ENCODE assay signal across 12 cellular contexts in genomic region chr17:27256225-27257030, GRCh38. TPM values are rescaled to one million over a fixed set of nuclear protein-coding genes. Genes with fewer than 3 reads are reported as not detected.
DNase-seq lines count a peak whose midpoint lies in the region; ATAC-seq and TF ChIP-seq lines count a peak whose summit lies in the region.
"Had no signal": no experiment of that assay in that cellular context is flagged by ENCODE, and none has a peak within 500 bp of the region (broad histone marks: within the 10 kb centered on the region; RNA-seq: fewer than 3 reads in every experiment).

No MANE protein-coding gene starts in this region.

- H3K27me3 Mint-ChIP-seq in activated T-cell treated with anti-CD3 and anti-CD28 coated beads, Interleukin-2, amount 50 U/mL, for 24 hours = peaks cover 4% of the 10 kb centered on the region
- H3K27me3 Mint-ChIP-seq in endodermal cell (ENCODE audit: insufficient read depth) = peaks cover 21% of the 10 kb centered on the region
- H3K27me3 Mint-ChIP-seq: B cell had no signal

- ATAC-seq in left cardiac atrium = peak; percentile 44 to 50
- no peak for ATAC-seq in HG03432 (IDR thresholded peaks at IDR 0.05; ENCODE audit: unreplicated experiment)

- POLR2A ChIA-PET in A673 (lab: Charles Lee; ENCODE audit: low non-redundant PET) = no interaction called here

- H3K4me1 ChIP-seq in osteoblast (ENCODE audit: insufficient read depth, low read length) (peaks cover 9% of the 10 kb centered on the region), A673 (ENCODE audit: insufficient read depth, low read length, poor library complexity, severe bottlenecking) (no peaks in the 10 kb centered on the region), endodermal cell (ENCODE audit: control insufficient read depth, insufficient read depth, low read length) (no peaks in the 10 kb centered on the region)

- H4K20me1 ChIP-seq in osteoblast (ENCODE audit: insufficient read depth, low read length) = no peaks in the 10 kb centered on the region

- no peak overlapping the region for H3K4me3 Mint-ChIP-seq in activated T-cell treated with anti-CD3 and anti-CD28 coated beads, Interleukin-2, amount 50 U/mL, for 24 hours
- no peak overlapping the region for H3K4me3 Mint-ChIP-seq in endodermal cell
- H3K4me3 Mint-ChIP-seq: activated T-helper 1 cell treated with anti-CD3 and anti-CD28 coated beads, Interleukin-12 subunit alpha, Interleukin-12 subunit beta, Interleukin-2, Interleukin-4 antibody, amounts not matched to agents 30 ng/mL and 10 ng/mL and 1 ng/mL, durations not matched to agents 14 hours and 24 hours and 36 hours; B cell had no signal

- TF ChIP-seq CTCF in osteoblast (IDR thresholded peaks at IDR 0.05; ENCODE audit: extremely low read depth, low read depth, low read length) (no peak), A673 (conservative IDR thresholded peaks at IDR 0.05; ENCODE audit: low read depth, low read length) (no peak), endodermal cell (conservative IDR thresholded peaks at IDR 0.05) (no peak)

- no peaks in the 10 kb centered on the region for H3K27me3 ChIP-seq in osteoblast (ENCODE audit: insufficient read depth, low read length)
- H3K27me3 ChIP-seq in A673 (replicated peaks; ENCODE audit: insufficient read depth, low read depth, low read length, poor library complexity) = no peaks in the 10 kb centered on the region
- no peaks in the 10 kb centered on the region for H3K27me3 ChIP-seq in endodermal cell (ENCODE audit: control insufficient read depth, insufficient read depth, low read length, poor library complexity, severe bottlenecking)
- H3K27me3 ChIP-seq: testis had no signal

- H3K4me3 ChIP-seq in osteoblast (ENCODE audit: insufficient read depth, low read length) = no peak overlapping the region
- H3K4me3 ChIP-seq in A673 (ENCODE audit: low read depth, low read length, poor library complexity, severe bottlenecking) = no peak overlapping the region
- H3K4me3 ChIP-seq in endodermal cell (ENCODE audit: low read length) = no peak overlapping the region
- H3K4me3 ChIP-seq: testis had no signal

- H3K36me3 ChIP-seq in osteoblast (ENCODE audit: insufficient read depth, low read length) (no peaks in the 10 kb centered on the region), A673 (ENCODE audit: insufficient read depth, low read length, poor library complexity, severe bottlenecking) (no peaks in the 10 kb centered on the region), endodermal cell (ENCODE audit: control insufficient read depth, insufficient read depth, low read length) (no peaks in the 10 kb centered on the region)

- DNase-seq in left cardiac atrium (no peak), cardiac septum (ENCODE audit: low spot score) (no peak), fibroblast of gingiva (ENCODE audit: low read depth) (peak; percentile 97), osteoblast (ENCODE audit: insufficient read length, low spot score, missing footprints) (peak; percentile 72), A673 (ENCODE audit: low spot score) (no peak), endodermal cell (no peak)
- no peak for DNase-seq in activated T-cell treated with anti-CD3 and anti-CD28 coated beads, Interleukin-2, amount 50 U/mL, for 24 hours
- DNase-seq: cortex of kidney, testis had no signal

- H3K9ac ChIP-seq in endodermal cell (ENCODE audit: extremely low read depth, low read length, poor library complexity, severe bottlenecking) = no peak overlapping the region

- H3K27ac Mint-ChIP-seq in activated T-cell treated with anti-CD3 and anti-CD28 coated beads, Interleukin-2, amount 50 U/mL, for 24 hours = no peak overlapping the region
- H3K27ac Mint-ChIP-seq in endodermal cell = no peak overlapping the region
- H3K27ac Mint-ChIP-seq: activated T-helper 1 cell treated with anti-CD3 and anti-CD28 coated beads, Interleukin-12 subunit alpha, Interleukin-12 subunit beta, Interleukin-2, Interleukin-4 antibody, amounts not matched to agents 30 ng/mL and 10 ng/mL and 1 ng/mL, durations not matched to agents 14 hours and 24 hours and 36 hours; B cell had no signal

- no peaks in the 10 kb centered on the region for H3K4me1 Mint-ChIP-seq in activated T-cell treated with anti-CD3 and anti-CD28 coated beads, Interleukin-2, amount 50 U/mL, for 24 hours (ENCODE audit: low read depth)
- no peaks in the 10 kb centered on the region for H3K4me1 Mint-ChIP-seq in endodermal cell

- BruUV-seq in A673 (replicated peaks; lab: Mats Ljungman, UMichigan) = no TSS peak

- H3K79me2 ChIP-seq in osteoblast (ENCODE audit: insufficient read depth, low read length) = no peaks in the 10 kb centered on the region

- H3K4me2 ChIP-seq in osteoblast (ENCODE audit: insufficient read depth, low read length) = no peak overlapping the region

- no peaks in the 10 kb centered on the region for H3K9me3 ChIP-seq in osteoblast (ENCODE audit: low read depth, low read length)
- H3K9me3 ChIP-seq in A673 (ENCODE audit: low read depth, low read length, poor library complexity, severe bottlenecking) = no peaks in the 10 kb centered on the region
- no peaks in the 10 kb centered on the region for H3K9me3 ChIP-seq in endodermal cell (ENCODE audit: control insufficient read depth, low read length)
- H3K9me3 ChIP-seq: testis had no signal

- 93 to 95% methylated on average over 3 to 5 of the region's 5 CpGs for WGBS in endodermal cell (ENCODE audit: insufficient coverage in 1 of 2, insufficient read length in 1 of 2), 2 experiments

- CTCF ChIA-PET in A673 (lab: Charles Lee) = no interaction called here

- no peaks in the 10 kb centered on the region for H3K9me3 Mint-ChIP-seq in activated T-cell treated with anti-CD3 and anti-CD28 coated beads, Interleukin-2, amount 50 U/mL, for 24 hours
- no peaks in the 10 kb centered on the region for H3K9me3 Mint-ChIP-seq in endodermal cell
- H3K9me3 Mint-ChIP-seq: activated T-helper 1 cell treated with anti-CD3 and anti-CD28 coated beads, Interleukin-12 subunit alpha, Interleukin-12 subunit beta, Interleukin-2, Interleukin-4 antibody, amounts not matched to agents 30 ng/mL and 10 ng/mL and 1 ng/mL, durations not matched to agents 14 hours and 24 hours and 36 hours had no signal

- no peak overlapping the region for H2AFZ ChIP-seq in osteoblast (ENCODE audit: low read length)

- intact Hi-C loops in left cardiac atrium (cut with DNase I) = no loop called here
- intact Hi-C loops in cardiac septum (cut with DNase I) = no loop called here
- intact Hi-C loops in A673 (cut with micrococcal nuclease; ENCODE audit: unreplicated experiment) = no loop called here

- no peak overlapping the region for H3K27ac ChIP-seq in osteoblast (ENCODE audit: low read depth, low read length)
- no peak overlapping the region for H3K27ac ChIP-seq in A673 (ENCODE audit: low read depth, low read length, poor library complexity, severe bottlenecking)
- H3K27ac ChIP-seq in endodermal cell (ENCODE audit: low read depth, low read length) = no peak overlapping the region

- no peaks in the 10 kb centered on the region for H3K36me3 Mint-ChIP-seq in activated T-cell treated with anti-CD3 and anti-CD28 coated beads, Interleukin-2, amount 50 U/mL, for 24 hours (ENCODE audit: low read depth)
- H3K36me3 Mint-ChIP-seq in endodermal cell (ENCODE audit: low read depth) = no peaks in the 10 kb centered on the region

RNA-seq across cellular contexts. Expression of gene WSB1, which starts 37.5 kb away (rescaled TPM):
- total RNA-seq in left cardiac atrium (100 to 1,000 TPM in 1 of 2 donors, 10 to 100 TPM in 1; 69.3 to 119 TPM), cardiac septum (94.1 TPM), osteoblast (158 and 177 TPM in 2 replicates), A673 (2021) (114 and 120 TPM in 2 replicates), endodermal cell (100 to 1,000 TPM; 236 to 270 TPM)
- 364 TPM for polyA plus RNA-seq in endodermal cell (2013, experiment 1 of 2)
- 298 TPM for polyA plus RNA-seq in endodermal cell (2013, experiment 2 of 2)

Comparison
In these comparisons a context has a peak if more than half of its experiments do, and no peak if none do; other contexts are left out.
1. DNase-seq: peak in fibroblast of gingiva (single experiment) and osteoblast (single experiment); none in left cardiac atrium (single experiment), cardiac septum (single experiment), A673 (single experiment), activated T-cell treated with anti-CD3 and anti-CD28 coated beads, Interleukin-2, amount 50 U/mL, for 24 hours (single experiment) and endodermal cell (single experiment).